ENCODE assay signal across 30 cellular contexts in the genomic region with DNA sequence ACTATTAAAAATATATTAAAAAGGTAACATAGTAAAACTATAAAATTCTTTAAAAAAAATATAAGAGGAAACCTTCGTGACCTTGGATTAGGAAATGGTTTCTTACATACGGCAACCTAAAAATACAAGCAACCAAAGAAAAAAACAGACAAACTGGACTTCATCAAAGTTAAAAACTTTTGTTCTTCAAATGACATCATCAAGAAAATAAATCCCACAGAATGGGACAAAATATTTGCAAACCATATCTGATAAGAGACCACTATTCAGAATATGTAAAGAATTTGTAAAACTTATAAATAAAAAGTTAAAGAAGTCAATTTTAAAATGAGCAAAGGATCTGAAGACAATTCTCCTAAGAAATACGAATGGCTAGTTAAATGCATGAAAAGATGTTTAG.
"Had no signal": no experiment of that assay in that cellular context is flagged by ENCODE, and none has a peak within 500 bp of the region (broad histone marks: within the 10 kb centered on the region; RNA-seq: fewer than 3 reads in every experiment).

No MANE protein-coding gene starts in this region.

- H3K9me3 Mint-ChIP-seq: mesothelial cell of epicardium; naive B cell; natural killer cell; nephron progenitor cell; neural progenitor cell; stimulated activated memory B cell treated with anti-CD40 and anti-IgM and Interleukin-4, amounts not matched to agents 10 μg/mL and 1 μg/mL and 100 μg/mL, for 72 hours; stimulated activated naive CD8-positive, alpha-beta T cell treated with anti-CD3 and anti-CD28 coated beads, Interleukin-15, amount 100 ng/mL, for 72 hours; type B pancreatic cell had no signal

- H2AFZ ChIP-seq: neural progenitor cell had no signal

- H3K27ac Mint-ChIP-seq: mesothelial cell of epicardium; natural killer cell; nephron progenitor cell; neural progenitor cell; progenitor cell of endocrine pancreas; stimulated activated memory B cell treated with anti-CD40 and anti-IgM and Interleukin-4, amounts not matched to agents 10 μg/mL and 1 μg/mL and 100 μg/mL, for 72 hours; stimulated activated naive CD8-positive, alpha-beta T cell treated with anti-CD3 and anti-CD28 coated beads, Interleukin-15, amount 100 ng/mL, for 72 hours; type B pancreatic cell had no signal

- H3K4me3 ChIP-seq: left lung, lower lobe of right lung, neural progenitor cell, ovary, right atrium auricular region, smooth muscle cell, tibial nerve, uterus had no signal

- H3K36me3 Mint-ChIP-seq: natural killer cell, neural progenitor cell had no signal

- FAIRE-seq: islet of Langerhans had no signal

- H3K4me2 ChIP-seq: neural progenitor cell, smooth muscle cell had no signal

- DNase-seq: hippocampal formation; kidney; left colon; left lung; lower lobe of right lung; mammary epithelial cell; mesendoderm; naive B cell; natural killer cell; nephron progenitor cell; ovary; stimulated activated CD4-positive, alpha-beta T cell treated with anti-CD3 and anti-CD28 coated beads, Interleukin-1b, Interleukin-23, amount 100 ng/mL, for 48 hours; stimulated activated CD4-positive, alpha-beta T cell treated with anti-CD3 and anti-CD28 coated beads, Interleukin-2, amount 100 ng/mL, for 48 hours; stimulated activated CD4-positive, alpha-beta T cell treated with anti-CD3 and anti-CD28 coated beads, Interleukin-4, amount 100 ng/mL, for 4 hours; stimulated activated CD8-positive, alpha-beta memory T cell treated with anti-CD3 and anti-CD28 coated beads, Interleukin-4, amount 100 ng/mL, for 48 hours; stimulated activated naive CD4-positive, alpha-beta T cell treated with Interleukin-2 at 50 U/mL for 16 hours; stimulated activated naive CD8-positive, alpha-beta T cell treated with anti-CD3 and anti-CD28 coated beads, Interleukin-15, amount 100 ng/mL, for 72 hours; substantia nigra; uterus had no signal

- H3K27me3 ChIP-seq: left lung, neural progenitor cell, neutrophil, ovary, right atrium auricular region, tibial nerve, uterus had no signal

- H3K4me3 Mint-ChIP-seq: mesothelial cell of epicardium; naive B cell; natural killer cell; nephron progenitor cell; neural progenitor cell; stimulated activated memory B cell treated with anti-CD40 and anti-IgM and Interleukin-4, amounts not matched to agents 10 μg/mL and 1 μg/mL and 100 μg/mL, for 72 hours; stimulated activated naive CD8-positive, alpha-beta T cell treated with anti-CD3 and anti-CD28 coated beads, Interleukin-15, amount 100 ng/mL, for 72 hours; type B pancreatic cell had no signal

- H3K9ac ChIP-seq: neural progenitor cell had no signal

- ATAC-seq: left colon; left lung; lower lobe of right lung; natural killer cell; sciatic nerve; stimulated activated memory B cell treated with anti-CD40 and anti-IgM and Interleukin-4, amounts not matched to agents 10 μg/mL and 1 μg/mL and 100 μg/mL, for 72 hours; stimulated activated naive CD8-positive, alpha-beta T cell treated with anti-CD3 and anti-CD28 coated beads, Interleukin-15, amount 100 ng/mL, for 72 hours had no signal

- H3K9me3 ChIP-seq: left lung, lower lobe of right lung, neutrophil, ovary, right atrium auricular region, tibial nerve, uterus had no signal

- H3K27me3 Mint-ChIP-seq: naive B cell; progenitor cell of endocrine pancreas; stimulated activated memory B cell treated with anti-CD40 and anti-IgM and Interleukin-4, amounts not matched to agents 10 μg/mL and 1 μg/mL and 100 μg/mL, for 72 hours; stimulated activated naive CD8-positive, alpha-beta T cell treated with anti-CD3 and anti-CD28 coated beads, Interleukin-15, amount 100 ng/mL, for 72 hours; type B pancreatic cell had no signal

- H3K27ac ChIP-seq: left lung, lower lobe of right lung, neural progenitor cell, neutrophil, ovary, right atrium auricular region, tibial nerve, uterus had no signal

- H3K4me1 ChIP-seq: lower lobe of right lung, neural progenitor cell, right atrium auricular region, tibial nerve, uterus had no signal

- H3K36me3 ChIP-seq: left lung, lower lobe of right lung, neural progenitor cell, neutrophil, ovary, right atrium auricular region, uterus had no signal
